Comparison of ENCODE assay signal across 9 cellular contexts in the genomic region with DNA sequence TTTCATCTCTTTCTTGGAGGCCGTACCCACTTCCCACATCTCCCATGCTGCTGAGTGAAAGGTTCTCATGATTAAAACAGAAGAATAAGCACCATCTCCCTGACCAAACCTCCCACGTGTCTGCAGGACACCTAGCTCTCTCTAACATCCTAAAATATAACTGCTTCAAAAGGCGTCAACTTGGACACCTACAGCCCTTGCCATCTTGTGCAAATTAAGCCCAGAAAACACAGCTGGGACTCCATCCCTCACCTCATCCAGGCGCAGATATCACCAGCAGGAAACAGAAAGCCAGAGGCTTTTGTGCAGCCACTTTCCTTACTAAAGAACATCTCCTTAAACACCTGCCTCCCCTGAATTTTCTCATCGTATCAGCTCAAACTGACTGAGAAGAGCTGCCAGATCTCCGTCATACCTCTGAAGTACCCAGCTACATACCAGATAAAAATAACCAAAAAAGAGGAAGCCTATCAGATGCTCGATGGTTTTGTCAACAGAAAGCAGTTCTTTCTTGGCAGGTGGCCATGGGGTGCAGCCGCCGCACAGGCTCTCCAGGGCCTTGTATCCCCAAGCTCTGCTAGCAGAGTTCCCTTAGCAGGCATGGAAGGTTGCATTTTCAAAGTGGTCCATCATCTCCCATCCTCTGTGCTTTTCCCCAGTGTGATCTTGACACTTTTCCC. TPM values are rescaled to one million over a fixed set of nuclear protein-coding genes. Genes with fewer than 3 reads are reported as not detected.
DNase-seq lines count a peak whose midpoint lies in the region; ATAC-seq, FAIRE-seq and TF ChIP-seq lines count a peak whose summit lies in the region.
"Had no signal": no experiment of that assay in that cellular context is flagged by ENCODE, and none has a peak within 500 bp of the region (broad histone marks: within the 10 kb centered on the region; RNA-seq: fewer than 3 reads in every experiment).

No MANE protein-coding gene starts in this region.

- peaks cover 2% of the 10 kb centered on the region for H3K27me3 Mint-ChIP-seq in GM23338 (ENCODE audit: insufficient read depth, low read depth, poor library complexity)
- no peaks in the 10 kb centered on the region for H3K27me3 Mint-ChIP-seq in activated T-helper 2 cell treated with anti-CD3 and anti-CD28 coated beads, Interferon-gamma antibody, Interleukin-2, Interleukin-4, amounts not matched to agents 10 μg/mL and 5 μg/mL and 100 μg/mL, durations not matched to agents 14 hours and 24 hours and 36 hours (ENCODE audit: low read depth)

- H3K27me3 ChIP-seq in right lobe of liver (no peaks in the 10 kb centered on the region), HepG2 (ENCODE audit: control insufficient read depth in 1 of 2, insufficient read depth in 2 of 2, low read length in 2 of 2) (no peaks in the 10 kb centered on the region), colonic mucosa (no peaks in the 10 kb centered on the region), GM23338 (ENCODE audit: insufficient read depth) (no peaks in the 10 kb centered on the region)

- no peak overlapping the region for H3K4me3 Mint-ChIP-seq in GM23338
- no peak overlapping the region for H3K4me3 Mint-ChIP-seq in activated T-helper 2 cell treated with anti-CD3 and anti-CD28 coated beads, Interferon-gamma antibody, Interleukin-2, Interleukin-4, amounts not matched to agents 10 μg/mL and 5 μg/mL and 100 μg/mL, durations not matched to agents 14 hours and 24 hours and 36 hours (ENCODE audit: low read depth)

- H3K9ac ChIP-seq in HepG2 (ENCODE audit: insufficient read depth, low read depth, low read length), result no peak overlapping the region
- H3K9ac ChIP-seq in colonic mucosa (ENCODE audit: low read depth in 2 of 2, low read length in 2 of 2), result no peak overlapping the region

- H4K20me1 ChIP-seq in HepG2 (ENCODE audit: insufficient read depth, low read length) (no peaks in the 10 kb centered on the region), GM23338 (replicated peaks; ENCODE audit: insufficient read depth) (peaks cover 8% of the 10 kb centered on the region)

- no peak for FAIRE-seq in HepG2 (lab: Jason Lieb, UNC)

- CTCF ChIA-PET in HepG2 (lab: Yijun Ruan, JAX; ENCODE audit: low intra/inter-chr PET ratio, low total read pairs), result no interaction called here

- BruUV-seq in HepG2 (replicated peaks; lab: Mats Ljungman, UMichigan), result no TSS peak

- H3K27ac ChIP-seq in right lobe of liver (peak overlapping the region in 1 of 3 donors; percentile 31), HepG2 (ENCODE audit: extremely low read length, insufficient read depth, low read length) (no peak overlapping the region), colonic mucosa (no peak overlapping the region), GM23338 (ENCODE audit: low read depth) (no peak overlapping the region)
- H3K27ac ChIP-seq: C4-2B had no signal

- H3K79me2 ChIP-seq in HepG2 (ENCODE audit: insufficient read depth, low read length) (peaks cover 1% of the 10 kb centered on the region), GM23338 (replicated peaks; ENCODE audit: insufficient read depth) (peaks cover 74% of the 10 kb centered on the region)

- H3K4me3 ChIP-seq in right lobe of liver, result no peak overlapping the region
- no peak overlapping the region for H3K4me3 ChIP-seq in HepG2 (replicated peaks in 1 of 3; ENCODE audit: insufficient read depth in 1 of 3, low read depth in 2 of 3, low read length in 3 of 3)
- H3K4me3 ChIP-seq in colonic mucosa, result no peak overlapping the region
- no peak overlapping the region for H3K4me3 ChIP-seq in GM23338

- POLR2A ChIA-PET in HepG2 (lab: Yijun Ruan, JAX), result no interaction called here

- intact Hi-C loops in right lobe of liver (cut with DNase I) (no loop called here), HepG2 (cut with micrococcal nuclease; ENCODE audit: unreplicated experiment) (no loop called here), colonic mucosa (cut with DNase I) (no loop called here)
- intact Hi-C loops in activated T-helper 2 cell treated with anti-CD3 and anti-CD28 coated beads, Interferon-gamma antibody, Interleukin-2, Interleukin-4, amounts not matched to agents 10 μg/mL and 5 μg/mL and 100 μg/mL, durations not matched to agents 14 hours and 24 hours and 36 hours (cut with micrococcal nuclease), result no loop called here

- H3K36me3 Mint-ChIP-seq in GM23338 (ENCODE audit: low read depth), result peaks cover 6% of the 10 kb centered on the region; the same call in 2 of the 3 replicates
- peaks cover 1% of the 10 kb centered on the region for H3K36me3 Mint-ChIP-seq in activated T-helper 2 cell treated with anti-CD3 and anti-CD28 coated beads, Interferon-gamma antibody, Interleukin-2, Interleukin-4, amounts not matched to agents 10 μg/mL and 5 μg/mL and 100 μg/mL, durations not matched to agents 14 hours and 24 hours and 36 hours (ENCODE audit: low read depth)

- ATAC-seq in right lobe of liver, result peak; percentile 8 to 32 (median 24)
- no peak for ATAC-seq in HepG2
- ATAC-seq in GM23338, result no peak
- no peak for ATAC-seq in GM21717 (IDR thresholded peaks at IDR 0.05; ENCODE audit: unreplicated experiment)
- ATAC-seq in HG03460 (IDR thresholded peaks at IDR 0.05; ENCODE audit: unreplicated experiment), result no peak

- no peak overlapping the region for H3K27ac Mint-ChIP-seq in GM23338
- H3K27ac Mint-ChIP-seq in activated T-helper 2 cell treated with anti-CD3 and anti-CD28 coated beads, Interferon-gamma antibody, Interleukin-2, Interleukin-4, amounts not matched to agents 10 μg/mL and 5 μg/mL and 100 μg/mL, durations not matched to agents 14 hours and 24 hours and 36 hours, result no peak overlapping the region

- TF ChIP-seq POLR2A in right lobe of liver (IDR thresholded peaks at IDR 0.05), result no peak
- no peak for TF ChIP-seq POLR2A in HepG2 (IDR thresholded peaks at IDR 0.05; ENCODE audit: insufficient read depth in 1 of 2, low read depth in 2 of 2, low read length in 2 of 2)

- no peaks in the 10 kb centered on the region for H3K9me2 ChIP-seq in GM23338 (ENCODE audit: insufficient read depth)

- H3K4me1 ChIP-seq in right lobe of liver, result peaks cover 0 to 18% (median 6%) of the 10 kb centered on the region in 4 donors
- no peaks in the 10 kb centered on the region for H3K4me1 ChIP-seq in HepG2 (ENCODE audit: insufficient read depth, low read length)
- H3K4me1 ChIP-seq in colonic mucosa, result no peaks in the 10 kb centered on the region
- peaks cover 9% of the 10 kb centered on the region for H3K4me1 ChIP-seq in GM23338 (ENCODE audit: insufficient read depth)

- WGBS in right lobe of liver (ENCODE audit: insufficient coverage, low coverage, low lambda C conversion rate, missing lambda C conversion rate), result 43% methylated on average over 9 of the region's 9 CpGs
- 91% methylated on average over 9 of the region's 9 CpGs for WGBS in HepG2 (ENCODE audit: low lambda C conversion rate)

- H2AFZ ChIP-seq in HepG2 (ENCODE audit: low read length), result no peak overlapping the region
- no peak overlapping the region for H2AFZ ChIP-seq in GM23338

- H3K4me2 ChIP-seq in HepG2 (ENCODE audit: low read depth, low read length) (no peak overlapping the region), GM23338 (no peak overlapping the region)

- in situ Hi-C loops in HepG2 (cut with HindIII; ENCODE audit: extremely low pct_ligation_motif_present, low pct_unique_long_range_greater_than_20kb), result no loop called here

- H3K4me1 Mint-ChIP-seq in GM23338, result peaks cover 6% of the 10 kb centered on the region; the same call in 2 of the 3 replicates
- peaks cover 8% of the 10 kb centered on the region for H3K4me1 Mint-ChIP-seq in activated T-helper 2 cell treated with anti-CD3 and anti-CD28 coated beads, Interferon-gamma antibody, Interleukin-2, Interleukin-4, amounts not matched to agents 10 μg/mL and 5 μg/mL and 100 μg/mL, durations not matched to agents 14 hours and 24 hours and 36 hours (ENCODE audit: low read depth)

- H3K9me3 Mint-ChIP-seq in GM23338, result no peaks in the 10 kb centered on the region
- no peaks in the 10 kb centered on the region for H3K9me3 Mint-ChIP-seq in activated T-helper 2 cell treated with anti-CD3 and anti-CD28 coated beads, Interferon-gamma antibody, Interleukin-2, Interleukin-4, amounts not matched to agents 10 μg/mL and 5 μg/mL and 100 μg/mL, durations not matched to agents 14 hours and 24 hours and 36 hours

- H3K36me3 ChIP-seq in right lobe of liver (no peaks in the 10 kb centered on the region), HepG2 (replicated peaks in 1 of 2; ENCODE audit: control insufficient read depth in 1 of 2, insufficient read depth in 2 of 2, low read length in 2 of 2) (peaks cover 5% of the 10 kb centered on the region in 2 experiments; a peak in 3 of 5 replicates), colonic mucosa (no peaks in the 10 kb centered on the region), GM23338 (ENCODE audit: insufficient read depth) (no peaks in the 10 kb centered on the region)

- TF ChIP-seq EP300 in HepG2 (IDR thresholded peaks at IDR 0.05; ENCODE audit: low read depth in 2 of 2, low read length in 2 of 2) (no peak), HepG2 (CRISPR knock-in tag; IDR thresholded peaks at IDR 0.05; ENCODE audit: borderline replicate concordance) (no peak)

- TF ChIP-seq CTCF in right lobe of liver (IDR thresholded peaks at IDR 0.05) (no peak), HepG2 (CRISPR knock-in tag; IDR thresholded peaks at IDR 0.05) (no peak), colonic mucosa (IDR thresholded peaks at IDR 0.05) (no peak), GM23338 (conservative IDR thresholded peaks at IDR 0.05; ENCODE audit: low read depth in 2 of 2) (no peak)

- no peaks in the 10 kb centered on the region for H3F3A ChIP-seq in GM23338 (replicated peaks; ENCODE audit: low read depth)

- H3K9me3 ChIP-seq in right lobe of liver (no peaks in the 10 kb centered on the region), HepG2 (ENCODE audit: low read length) (no peaks in the 10 kb centered on the region), colonic mucosa (no peaks in the 10 kb centered on the region)

- no peak for TF ChIP-seq RAD21 in HepG2 (CRISPR knock-in tag; IDR thresholded peaks at IDR 0.05)

- DNase-seq in right lobe of liver (no peak), HepG2 (ENCODE audit: low spot score) (no peak), KG1 (lab: John Stamatoyannopoulos, UW) (peak; percentile 21), colonic mucosa (peak; percentile 22), GM23338 (ENCODE audit: low spot score) (no peak)
- DNase-seq in activated T-helper 2 cell treated with anti-CD3 and anti-CD28 coated beads, Interferon-gamma antibody, Interleukin-2, Interleukin-4, amounts not matched to agents 10 μg/mL and 5 μg/mL and 100 μg/mL, durations not matched to agents 14 hours and 24 hours and 36 hours (ENCODE audit: low spot score), result no peak

RNA-seq across cellular contexts. Expression of gene MAP3K9, which starts 28.8 kb away (rescaled TPM):
- total RNA-seq in right lobe of liver (1 to 10 TPM; 2.0 to 3.6 (median 2.7) TPM), HepG2 (2016; rRNA removed; fragmentation: Illumina TruSeq; extraction: Trizol) (3.5 and 4.5 TPM in 2 replicates), colonic mucosa (10 to 100 TPM; 10.6 to 13.0 TPM)
- total RNA-seq in HepG2 (2016; cell fraction: cytosol; rRNA removed; fragmentation: Illumina TruSeq; extraction: Trizol; ENCODE audit: low read depth), result 0.62 and 1.2 TPM in 2 replicates
- 2.6 and 4.4 TPM in 2 replicates for total RNA-seq in HepG2 (2016; cell fraction: insoluble cytoplasmic fraction; rRNA removed; fragmentation: Illumina TruSeq; extraction: Trizol)
- total RNA-seq in HepG2 (2016; cell fraction: membrane; rRNA removed; fragmentation: Illumina TruSeq; extraction: Trizol), result 1.3 and 1.6 TPM in 2 replicates
- 4.5 TPM in 2 replicates for total RNA-seq in HepG2 (2016; cell fraction: nucleus; rRNA removed; fragmentation: Illumina TruSeq; extraction: Trizol)
- polyA plus RNA-seq in HepG2 (2011; rRNA removed) (4.3 and 4.7 TPM in 2 replicates), GM23338 (2016; fragmentation: Nextera tagmentation; extraction: Ambion mirVana) (5.3 and 5.8 TPM in 2 replicates)
- polyA plus RNA-seq in HepG2 (2011; cell fraction: cytosol; rRNA removed), result 2.9 and 3.0 TPM in 2 replicates
- polyA plus RNA-seq in HepG2 (2011; cell fraction: nucleus; rRNA removed), result 7.1 and 8.3 TPM in 2 replicates
- polyA plus RNA-seq in HepG2 (2012), result 3.0 and 4.6 TPM in 2 replicates
- 0.14 and 0.20 TPM in 2 replicates for polyA plus RNA-seq in HepG2 (2016; cell fraction: cytosol; fragmentation: Illumina TruSeq; extraction: Trizol; ENCODE audit: low read depth)
- 2.4 and 2.9 TPM in 2 replicates for polyA plus RNA-seq in HepG2 (2016; cell fraction: insoluble cytoplasmic fraction; fragmentation: Illumina TruSeq; extraction: Trizol; ENCODE audit: low read depth)
- polyA plus RNA-seq in HepG2 (2016; cell fraction: membrane; fragmentation: Illumina TruSeq; extraction: Trizol; ENCODE audit: low read depth), result 0.55 and 0.63 TPM in 2 replicates
- polyA plus RNA-seq in HepG2 (2016; cell fraction: nucleus; fragmentation: Illumina TruSeq; extraction: Trizol; ENCODE audit: insufficient read depth, low read depth), result 5.0 and 5.3 TPM in 2 replicates
- 5.8 and 6.7 TPM in 2 replicates for polyA minus RNA-seq in HepG2 (2011; rRNA and poly(A)+ RNA removed; ENCODE audit: low replicate concordance)
- polyA minus RNA-seq in HepG2 (2011; cell fraction: cytosol; rRNA and poly(A)+ RNA removed), result 3.2 TPM in 2 replicates
- 8.8 and 9.2 TPM in 2 replicates for polyA minus RNA-seq in HepG2 (2011; cell fraction: nucleus; rRNA and poly(A)+ RNA removed)
- total RNA-seq in GM23338 (2014; rRNA removed; shearing (Covaris generic)), result 30.8 and 37.5 TPM in 2 replicates
- 5.5 and 5.6 TPM in 2 replicates for total RNA-seq in activated T-helper 2 cell treated with anti-CD3 and anti-CD28 coated beads, Interferon-gamma antibody, Interleukin-2, Interleukin-4, amounts not matched to agents 10 μg/mL and 5 μg/mL and 100 μg/mL, durations not matched to agents 14 hours and 24 hours and 36 hours

Comparison
In these comparisons a context has a peak if more than half of its experiments do, and no peak if none do; other contexts are left out.
1. ATAC-seq: peak in right lobe of liver (4 of 4); none in HepG2 (single experiment), GM23338 (single experiment), GM21717 (single experiment) and HG03460 (single experiment).
2. DNase-seq: peak in KG1 (single experiment) and colonic mucosa (single experiment); none in right lobe of liver (0 of 3), HepG2 (single experiment), GM23338 (single experiment) and activated T-helper 2 cell treated with anti-CD3 and anti-CD28 coated beads, Interferon-gamma antibody, Interleukin-2, Interleukin-4, amounts not matched to agents 10 μg/mL and 5 μg/mL and 100 μg/mL, durations not matched to agents 14 hours and 24 hours and 36 hours (single experiment).